1 cellular context compared by ENCODE assay signal in the genomic region with DNA sequence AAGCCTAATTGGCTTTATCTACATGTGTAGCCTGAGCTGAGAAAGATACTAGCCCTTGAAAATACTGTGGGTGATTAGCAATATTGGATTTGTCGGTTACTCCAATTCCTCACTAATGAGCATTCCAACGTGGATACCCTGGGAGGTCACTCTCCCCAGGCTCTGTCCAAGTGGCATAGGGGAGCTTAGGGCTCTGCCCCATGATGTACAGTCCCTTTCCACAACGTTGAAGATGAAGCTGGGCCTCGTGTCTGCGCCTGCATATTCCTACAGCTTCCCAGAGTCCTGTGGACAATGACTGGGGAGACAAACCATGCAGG.
A peak's percentile ranks its signal among the peaks of the same experiment; 100 is the strongest.
TF ChIP-seq lines count a peak whose summit lies in the region.

No MANE protein-coding gene starts in this region.

TF ChIP-seq in GM12878, 131 proteins besides CTCF, POLR2A, EP300 and RAD21:
- TF ChIP-seq CBFB (IDR thresholded peaks at IDR 0.05; ENCODE audit: low read depth) (peak; percentile 5; the same call in 1 of the 2 replicates), PML (IDR thresholded peaks at IDR 0.05; ENCODE audit: low read length) (0 out of 2 replicates have a peak, but pooled peaks have one; percentile 17), MTA2 (IDR thresholded peaks at IDR 0.05; ENCODE audit: low read depth) (no peak), LARP7 (IDR thresholded peaks at IDR 0.05) (no peak), EED (IDR thresholded peaks at IDR 0.05; ENCODE audit: low read depth) (no peak), KAT2A (conservative IDR thresholded peaks at IDR 0.05; ENCODE audit: control insufficient read depth, low read depth, low read length) (no peak), POLR2AphosphoS5 (IDR thresholded peaks at IDR 0.05; ENCODE audit: low read length) (peak; percentile 59), BACH1 (IDR thresholded peaks at IDR 0.05; ENCODE audit: borderline replicate concordance) (peak; percentile 46; the same call in 1 of the 2 replicates), CREM (IDR thresholded peaks at IDR 0.05; ENCODE audit: low read depth) (no peak), RFX5 (IDR thresholded peaks at IDR 0.05; ENCODE audit: low read depth, low read length) (no peak), SUZ12 (IDR thresholded peaks at IDR 0.05; ENCODE audit: unreplicated experiment) (no peak)
- TF ChIP-seq, protein P1, sequence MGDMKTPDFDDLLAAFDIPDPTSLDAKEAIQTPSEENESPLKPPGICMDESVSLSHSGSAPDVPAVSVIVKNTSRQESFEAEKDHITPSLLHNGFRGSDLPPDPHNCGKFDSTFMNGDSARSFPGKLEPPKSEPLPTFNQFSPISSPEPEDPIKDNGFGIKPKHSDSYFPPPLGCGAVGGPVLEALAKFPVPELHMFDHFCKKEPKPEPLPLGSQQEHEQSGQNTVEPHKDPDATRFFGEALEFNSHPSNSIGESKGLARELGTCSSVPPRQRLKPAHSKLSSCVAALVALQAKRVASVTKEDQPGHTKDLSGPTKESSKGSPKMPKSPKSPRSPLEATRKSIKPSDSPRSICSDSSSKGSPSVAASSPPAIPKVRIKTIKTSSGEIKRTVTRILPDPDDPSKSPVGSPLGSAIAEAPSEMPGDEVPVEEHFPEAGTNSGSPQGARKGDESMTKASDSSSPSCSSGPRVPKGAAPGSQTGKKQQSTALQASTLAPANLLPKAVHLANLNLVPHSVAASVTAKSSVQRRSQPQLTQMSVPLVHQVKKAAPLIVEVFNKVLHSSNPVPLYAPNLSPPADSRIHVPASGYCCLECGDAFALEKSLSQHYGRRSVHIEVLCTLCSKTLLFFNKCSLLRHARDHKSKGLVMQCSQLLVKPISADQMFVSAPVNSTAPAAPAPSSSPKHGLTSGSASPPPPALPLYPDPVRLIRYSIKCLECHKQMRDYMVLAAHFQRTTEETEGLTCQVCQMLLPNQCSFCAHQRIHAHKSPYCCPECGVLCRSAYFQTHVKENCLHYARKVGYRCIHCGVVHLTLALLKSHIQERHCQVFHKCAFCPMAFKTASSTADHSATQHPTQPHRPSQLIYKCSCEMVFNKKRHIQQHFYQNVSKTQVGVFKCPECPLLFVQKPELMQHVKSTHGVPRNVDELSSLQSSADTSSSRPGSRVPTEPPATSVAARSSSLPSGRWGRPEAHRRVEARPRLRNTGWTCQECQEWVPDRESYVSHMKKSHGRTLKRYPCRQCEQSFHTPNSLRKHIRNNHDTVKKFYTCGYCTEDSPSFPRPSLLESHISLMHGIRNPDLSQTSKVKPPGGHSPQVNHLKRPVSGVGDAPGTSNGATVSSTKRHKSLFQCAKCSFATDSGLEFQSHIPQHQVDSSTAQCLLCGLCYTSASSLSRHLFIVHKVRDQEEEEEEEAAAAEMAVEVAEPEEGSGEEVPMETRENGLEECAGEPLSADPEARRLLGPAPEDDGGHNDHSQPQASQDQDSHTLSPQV (IDR thresholded peaks at IDR 0.05), result no peak
- TF ChIP-seq, protein P2, sequence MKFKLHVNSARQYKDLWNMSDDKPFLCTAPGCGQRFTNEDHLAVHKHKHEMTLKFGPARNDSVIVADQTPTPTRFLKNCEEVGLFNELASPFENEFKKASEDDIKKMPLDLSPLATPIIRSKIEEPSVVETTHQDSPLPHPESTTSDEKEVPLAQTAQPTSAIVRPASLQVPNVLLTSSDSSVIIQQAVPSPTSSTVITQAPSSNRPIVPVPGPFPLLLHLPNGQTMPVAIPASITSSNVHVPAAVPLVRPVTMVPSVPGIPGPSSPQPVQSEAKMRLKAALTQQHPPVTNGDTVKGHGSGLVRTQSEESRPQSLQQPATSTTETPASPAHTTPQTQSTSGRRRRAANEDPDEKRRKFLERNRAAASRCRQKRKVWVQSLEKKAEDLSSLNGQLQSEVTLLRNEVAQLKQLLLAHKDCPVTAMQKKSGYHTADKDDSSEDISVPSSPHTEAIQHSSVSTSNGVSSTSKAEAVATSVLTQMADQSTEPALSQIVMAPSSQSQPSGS (IDR thresholded peaks at IDR 0.05; ENCODE audit: low read length), result peak; percentile 11; the same call in 1 of the 2 replicates
- TF ChIP-seq, protein P3, sequence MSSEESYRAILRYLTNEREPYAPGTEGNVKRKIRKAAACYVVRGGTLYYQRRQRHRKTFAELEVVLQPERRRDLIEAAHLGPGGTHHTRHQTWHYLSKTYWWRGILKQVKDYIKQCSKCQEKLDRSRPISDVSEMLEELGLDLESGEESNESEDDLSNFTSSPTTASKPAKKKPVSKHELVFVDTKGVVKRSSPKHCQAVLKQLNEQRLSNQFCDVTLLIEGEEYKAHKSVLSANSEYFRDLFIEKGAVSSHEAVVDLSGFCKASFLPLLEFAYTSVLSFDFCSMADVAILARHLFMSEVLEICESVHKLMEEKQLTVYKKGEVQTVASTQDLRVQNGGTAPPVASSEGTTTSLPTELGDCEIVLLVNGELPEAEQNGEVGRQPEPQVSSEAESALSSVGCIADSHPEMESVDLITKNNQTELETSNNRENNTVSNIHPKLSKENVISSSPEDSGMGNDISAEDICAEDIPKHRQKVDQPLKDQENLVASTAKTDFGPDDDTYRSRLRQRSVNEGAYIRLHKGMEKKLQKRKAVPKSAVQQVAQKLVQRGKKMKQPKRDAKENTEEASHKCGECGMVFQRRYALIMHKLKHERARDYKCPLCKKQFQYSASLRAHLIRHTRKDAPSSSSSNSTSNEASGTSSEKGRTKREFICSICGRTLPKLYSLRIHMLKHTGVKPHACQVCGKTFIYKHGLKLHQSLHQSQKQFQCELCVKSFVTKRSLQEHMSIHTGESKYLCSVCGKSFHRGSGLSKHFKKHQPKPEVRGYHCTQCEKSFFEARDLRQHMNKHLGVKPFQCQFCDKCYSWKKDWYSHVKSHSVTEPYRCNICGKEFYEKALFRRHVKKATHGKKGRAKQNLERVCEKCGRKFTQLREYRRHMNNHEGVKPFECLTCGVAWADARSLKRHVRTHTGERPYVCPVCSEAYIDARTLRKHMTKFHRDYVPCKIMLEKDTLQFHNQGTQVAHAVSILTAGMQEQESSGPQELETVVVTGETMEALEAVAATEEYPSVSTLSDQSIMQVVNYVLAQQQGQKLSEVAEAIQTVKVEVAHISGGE (CRISPR knock-in tag; IDR thresholded peaks at IDR 0.05), result no peak
